ENCODE assay signal across 8 cellular contexts in genomic region chr2:237965844-237966243, GRCh38. TPM values are rescaled to one million over a fixed set of nuclear protein-coding genes. Genes with fewer than 3 reads are reported as not detected.
DNase-seq lines count a peak whose midpoint lies in the region; ATAC-seq and TF ChIP-seq lines count a peak whose summit lies in the region.
"Not testable (repeated sequence)": the region's sequence is repeated elsewhere in the genome, so short reads cannot be mapped to it uniquely, and the experiment has no call there.

No MANE protein-coding gene starts in this region.

- DNase-seq in Calu3; OCI-LY7 (ENCODE audit: low spot score); activated T-cell treated with anti-CD3 and anti-CD28 coated beads, Interleukin-2, amount 50 U/mL, for 72 hours; chondrocyte (ENCODE audit: low spot score); heart right ventricle; gastrocnemius medialis; upper lobe of left lung: not testable (repeated sequence)

- not testable (repeated sequence) for H3K79me2 ChIP-seq in OCI-LY7 (ENCODE audit: insufficient read depth, low read depth, low read length)

- peak overlapping the region; percentile 77 for H3K4me2 ChIP-seq in OCI-LY7 (ENCODE audit: low read length)

- CTCF ChIA-PET in Calu3 (lab: Charles Lee); OCI-LY7 (lab: Charles Lee; ENCODE audit: unreplicated experiment): not testable (repeated sequence)

- POLR2A ChIA-PET in OCI-LY7 (lab: Charles Lee): not testable (repeated sequence)

- H3K9me2 ChIP-seq in OCI-LY7 (ENCODE audit: insufficient read depth, low read length): not testable (repeated sequence)

- BruUV-seq in Calu3 (replicated peaks; lab: Mats Ljungman, UMichigan); OCI-LY7 (replicated peaks; lab: Mats Ljungman, UMichigan): not testable (repeated sequence)

- TF ChIP-seq CTCF in Calu3 (IDR thresholded peaks at IDR 0.05; ENCODE audit: unreplicated experiment); OCI-LY7 (conservative IDR thresholded peaks at IDR 0.05; ENCODE audit: low read length); chondrocyte (IDR thresholded peaks at IDR 0.05); heart right ventricle (IDR thresholded peaks at IDR 0.05); gastrocnemius medialis (IDR thresholded peaks at IDR 0.05 in 4 of 5, conservative IDR thresholded peaks at IDR 0.05 in 1 of 5); upper lobe of left lung (IDR thresholded peaks at IDR 0.05): not testable (repeated sequence)

- intact Hi-C loops in Calu3 (cut with micrococcal nuclease; ENCODE audit: unreplicated experiment): not testable (repeated sequence)
- intact Hi-C loops in OCI-LY7 (cut with micrococcal nuclease; ENCODE audit: unreplicated experiment): loop anchor here (2.0 to 5.0 kb wide), 4 partner anchors 96 to 276 kb away; partner anchors contain the start of genes HES6 and SCLY
- intact Hi-C loops in heart right ventricle (cut with DNase I): loop anchor here in 5 of 10 donors (5.0 to 10.0 kb wide), 5 partner anchors 44 to 171 kb away; partner anchors contain the start of genes SCLY (in 3 of the 5), RAMP1 (in 2 of the 5) and KLHL30 (in 1 of the 5)
- intact Hi-C loops in gastrocnemius medialis (cut with DNase I; ENCODE audit: low total_unique reads): loop anchor here (1.0 to 2.0 kb wide), 3 partner anchors 43 to 108 kb away; no protein-coding TSS in a partner anchor

- peak overlapping the region; percentile 90 for H2AFZ ChIP-seq in OCI-LY7 (ENCODE audit: low read length)

- H3K27ac Mint-ChIP-seq in Calu3 (ENCODE audit: unreplicated experiment) (peak overlapping the region; percentile 69), chondrocyte (ENCODE audit: unreplicated experiment) (peak overlapping the region; percentile 37)
- not testable (repeated sequence) for H3K27ac Mint-ChIP-seq in activated T-cell treated with anti-CD3 and anti-CD28 coated beads, Interleukin-2, amount 50 U/mL, for 72 hours

- H3K27ac ChIP-seq in OCI-LY7 (ENCODE audit: low read depth, low read length, poor library complexity, severe bottlenecking); upper lobe of left lung: not testable (repeated sequence)
- H3K27ac ChIP-seq in heart right ventricle (peak overlapping the region in 6 of 10 donors; percentile 47 to 76 (median 68)), muscle layer of colon (ENCODE audit: low read depth, low read length) (peak overlapping the region; percentile 71), gastrocnemius medialis (peak overlapping the region in 3 of 4 donors; percentile 75 to 88 (median 87))

- in situ Hi-C loops in gastrocnemius medialis (cut with MboI; ENCODE audit: low sequenced_read_pairs in 4 of 4): loop anchor here in 1 of 4 donors (25.0 kb wide), 1 partner anchor 296 kb away; no protein-coding TSS in a partner anchor

- not testable (repeated sequence) for ATAC-seq in activated T-cell treated with anti-CD3 and anti-CD28 coated beads, Interleukin-2, amount 50 U/mL, for 72 hours (replicated peaks in 1 of 2); heart right ventricle; gastrocnemius medialis; upper lobe of left lung (ENCODE audit: low FRiP score in 2 of 2)

- H3K36me3 ChIP-seq in OCI-LY7 (ENCODE audit: insufficient read depth, low read length); heart right ventricle; muscle layer of colon (ENCODE audit: insufficient read depth, low read length); gastrocnemius medialis; upper lobe of left lung: not testable (repeated sequence)

- WGBS in heart right ventricle, 2 donors: 81 to 85% methylated on average over 13 of the region's 13 CpGs
- WGBS in upper lobe of left lung, 2 donors: 90 to 91% methylated on average over 13 of the region's 13 CpGs

- not testable (repeated sequence) for H3K9me3 ChIP-seq in OCI-LY7 (ENCODE audit: low read length); muscle layer of colon (ENCODE audit: low read length); gastrocnemius medialis
- H3K9me3 ChIP-seq in heart right ventricle (peaks cover 0 to 23% (median 12%) of the 10 kb centered on the region in 11 donors), upper lobe of left lung (peaks cover 0 to 12% (median 4%) of the 10 kb centered on the region in 4 donors)

- not testable (repeated sequence) for H3K9ac ChIP-seq in muscle layer of colon (ENCODE audit: low read length)

- H3K4me3 ChIP-seq in OCI-LY7 (ENCODE audit: low read depth, low read length, poor library complexity, severe bottlenecking) (peak overlapping the region; percentile 69), heart right ventricle (peak overlapping the region in 9 of 10 donors; percentile 23 to 87 (median 74)), muscle layer of colon (ENCODE audit: low read depth in 1 of 2, low read length in 2 of 2) (peak overlapping the region; percentile 79 to 86), gastrocnemius medialis (peak overlapping the region; percentile 80 to 90 (median 88)), upper lobe of left lung (peak overlapping the region in 3 of 4 donors; percentile 66 to 92 (median 81))

- H3K4me3 Mint-ChIP-seq in Calu3 (ENCODE audit: low read depth, unreplicated experiment) (peak overlapping the region; percentile 82), chondrocyte (ENCODE audit: unreplicated experiment) (peak overlapping the region; percentile 76)
- H3K4me3 Mint-ChIP-seq in activated T-cell treated with anti-CD3 and anti-CD28 coated beads, Interleukin-2, amount 50 U/mL, for 72 hours: peak overlapping the region; percentile 84 to 87

- H3K4me1 ChIP-seq in OCI-LY7 (ENCODE audit: insufficient read depth, low read length, poor library complexity, severe bottlenecking) (peaks cover 25% of the 10 kb centered on the region), heart right ventricle (peaks cover 15 to 40% (median 31%) of the 10 kb centered on the region in 9 donors), muscle layer of colon (ENCODE audit: insufficient read depth, low read length) (peaks cover 24% of the 10 kb centered on the region), gastrocnemius medialis (peaks cover 21 to 41% of the 10 kb centered on the region in 2 donors), upper lobe of left lung (peaks cover 26 to 33% (median 29%) of the 10 kb centered on the region in 4 donors)

- peaks cover 24% of the 10 kb centered on the region for H3K4me1 Mint-ChIP-seq in Calu3 (ENCODE audit: low read depth, unreplicated experiment)
- peaks cover 39% of the 10 kb centered on the region for H3K4me1 Mint-ChIP-seq in activated T-cell treated with anti-CD3 and anti-CD28 coated beads, Interleukin-2, amount 50 U/mL, for 72 hours (ENCODE audit: low read depth)
- peaks cover 35% of the 10 kb centered on the region for H3K4me1 Mint-ChIP-seq in chondrocyte (ENCODE audit: low read depth)

- H3K36me3 Mint-ChIP-seq in Calu3 (ENCODE audit: insufficient read depth, unreplicated experiment): peaks cover 27% of the 10 kb centered on the region
- peaks cover 7 to 12% of the 10 kb centered on the region in 2 donors for H3K36me3 Mint-ChIP-seq in activated T-cell treated with anti-CD3 and anti-CD28 coated beads, Interleukin-2, amount 50 U/mL, for 72 hours (ENCODE audit: insufficient read depth in 2 of 2)
- H3K36me3 Mint-ChIP-seq in chondrocyte (ENCODE audit: low read depth): not testable (repeated sequence)

- not testable (repeated sequence) for H3K27me3 ChIP-seq in heart right ventricle; muscle layer of colon (ENCODE audit: control insufficient read depth in 1 of 2, insufficient read depth in 2 of 2, low read length in 2 of 2); gastrocnemius medialis; upper lobe of left lung

- not testable (repeated sequence) for H3K27me3 Mint-ChIP-seq in Calu3 (ENCODE audit: unreplicated experiment); activated T-cell treated with anti-CD3 and anti-CD28 coated beads, Interleukin-2, amount 50 U/mL, for 72 hours (ENCODE audit: low read depth); chondrocyte (ENCODE audit: low read depth)

- not testable (repeated sequence) for H3K9me3 Mint-ChIP-seq in Calu3 (ENCODE audit: low read depth, unreplicated experiment); activated T-cell treated with anti-CD3 and anti-CD28 coated beads, Interleukin-2, amount 50 U/mL, for 72 hours; chondrocyte (ENCODE audit: low read depth)

- not testable (repeated sequence) for H4K20me1 ChIP-seq in OCI-LY7 (ENCODE audit: insufficient read depth, low read length)

- TF ChIP-seq EP300 in upper lobe of left lung (IDR thresholded peaks at IDR 0.05): not testable (repeated sequence)

- not testable (repeated sequence) for TF ChIP-seq POLR2A in gastrocnemius medialis (IDR thresholded peaks at IDR 0.05); upper lobe of left lung (IDR thresholded peaks at IDR 0.05)

RNA-seq across cellular contexts. Expression of gene UBE2F, which starts 1.0 kb away (rescaled TPM):
- total RNA-seq in Calu3 (2022): 35.3 and 40.1 TPM in 2 replicates
- 18.1 and 19.9 TPM in 2 replicates for total RNA-seq in OCI-LY7 (2014; rRNA removed; shearing (Covaris generic))
- 21.0 and 27.1 TPM in 2 replicates for total RNA-seq in OCI-LY7 (2022)
- 10 to 100 TPM; 73.6 to 81.7 TPM for total RNA-seq in activated T-cell treated with anti-CD3 and anti-CD28 coated beads, Interleukin-2, amount 50 U/mL, for 72 hours
- total RNA-seq in chondrocyte: 59.1 to 62.6 TPM (median 61.8 TPM) in 3 replicates
- total RNA-seq in heart right ventricle: 10 to 100 TPM; 53.6 to 82.2 (median 63.7) TPM
- polyA plus RNA-seq in heart right ventricle: 10 to 100 TPM; 43.5 to 76.6 TPM
- total RNA-seq in gastrocnemius medialis: 10 to 100 TPM; 67.3 to 97.3 (median 81.2) TPM
- 10 to 100 TPM; 11.5 to 65.5 (median 39.8) TPM for total RNA-seq in upper lobe of left lung
